Comparison of ENCODE assay signal across 1 cellular context in genomic region chr7:2558620-2559282, GRCh38.
TF ChIP-seq lines count a peak whose summit lies in the region.

Gene IQCE, plus strand, starts transcription at chr7:2558979. Its CDS starts 203 bp downstream, at chr7:2559182.

TF ChIP-seq in HepG2, 621 proteins besides CTCF, POLR2A, EP300 and RAD21 (continued from another document and continues in another):
- no peak for TF ChIP-seq ZNF512B (CRISPR knock-in tag; IDR thresholded peaks at IDR 0.05; ENCODE audit: borderline replicate concordance)
- TF ChIP-seq SIX1 (CRISPR knock-in tag; IDR thresholded peaks at IDR 0.05; ENCODE audit: borderline replicate concordance) = no peak
- no peak for TF ChIP-seq ZSCAN22 (CRISPR knock-in tag; IDR thresholded peaks at IDR 0.05)
- no peak; the same call in 1 of the 2 replicates for TF ChIP-seq ZBTB43 (CRISPR knock-in tag; conservative IDR thresholded peaks at IDR 0.05)
- no peak for TF ChIP-seq CC2D1A (CRISPR knock-in tag; IDR thresholded peaks at IDR 0.05)
- TF ChIP-seq ZNF670 (CRISPR knock-in tag; IDR thresholded peaks at IDR 0.05; ENCODE audit: borderline replicate concordance) = no peak
- TF ChIP-seq GPBP1L1 (CRISPR knock-in tag; IDR thresholded peaks at IDR 0.05) = no peak
- TF ChIP-seq HMGXB3 (CRISPR knock-in tag; IDR thresholded peaks at IDR 0.05; ENCODE audit: borderline replicate concordance) = no peak
- TF ChIP-seq KAT2B (IDR thresholded peaks at IDR 0.05; ENCODE audit: borderline replicate concordance, low read depth, low read length) = no peak
- TF ChIP-seq GMEB1 (CRISPR knock-in tag; IDR thresholded peaks at IDR 0.05; ENCODE audit: borderline replicate concordance) = no peak; the same call in 1 of the 2 replicates
- 0 out of 2 replicates have a peak, but pooled peaks have one; percentile 4 for TF ChIP-seq TAF1 (CRISPR knock-in tag; IDR thresholded peaks at IDR 0.05)
- TF ChIP-seq SNAI1 (CRISPR knock-in tag; IDR thresholded peaks at IDR 0.05; ENCODE audit: borderline replicate concordance) = no peak
- no peak for TF ChIP-seq ZNF160 (CRISPR knock-in tag; IDR thresholded peaks at IDR 0.05)
- peak; percentile 24; the same call in 1 of the 2 replicates for TF ChIP-seq NR0B2 (CRISPR knock-in tag; IDR thresholded peaks at IDR 0.05)
- no peak for TF ChIP-seq SNAPC4 (CRISPR knock-in tag; IDR thresholded peaks at IDR 0.05)
- TF ChIP-seq RBM39 (IDR thresholded peaks at IDR 0.05; ENCODE audit: low read depth, low read length, poor library complexity, severe bottlenecking) = no peak
- TF ChIP-seq NFKB2 (CRISPR knock-in tag; IDR thresholded peaks at IDR 0.05; ENCODE audit: borderline replicate concordance) = no peak
- no peak for TF ChIP-seq GLMP (CRISPR knock-in tag; IDR thresholded peaks at IDR 0.05; ENCODE audit: borderline replicate concordance)
- TF ChIP-seq ZNF790 (CRISPR knock-in tag; IDR thresholded peaks at IDR 0.05; ENCODE audit: borderline replicate concordance) = peak; percentile 68; the same call in 1 of the 2 replicates
- TF ChIP-seq TRIM24 (CRISPR knock-in tag; IDR thresholded peaks at IDR 0.05) = no peak
- TF ChIP-seq PLSCR1 (CRISPR knock-in tag; IDR thresholded peaks at IDR 0.05; ENCODE audit: borderline replicate concordance) = no peak
- TF ChIP-seq PITX1 (CRISPR knock-in tag; IDR thresholded peaks at IDR 0.05) = no peak
- no peak for TF ChIP-seq LCORL (IDR thresholded peaks at IDR 0.05)
- peak; percentile 40 for TF ChIP-seq LCORL (CRISPR knock-in tag; IDR thresholded peaks at IDR 0.05)
- no peak for TF ChIP-seq ZFP62 (CRISPR knock-in tag; IDR thresholded peaks at IDR 0.05)
- no peak for TF ChIP-seq ZNF777 (CRISPR knock-in tag; IDR thresholded peaks at IDR 0.05)
- no peak for TF ChIP-seq ZNF367 (CRISPR knock-in tag; IDR thresholded peaks at IDR 0.05; ENCODE audit: borderline replicate concordance)
- no peak for TF ChIP-seq NRL (CRISPR knock-in tag; IDR thresholded peaks at IDR 0.05; ENCODE audit: borderline replicate concordance)
- TF ChIP-seq GLI4 (CRISPR knock-in tag; IDR thresholded peaks at IDR 0.05; ENCODE audit: borderline replicate concordance) = 0 out of 2 replicates have a peak, but pooled peaks have one; percentile 33
- no peak for TF ChIP-seq YEATS4 (CRISPR knock-in tag; IDR thresholded peaks at IDR 0.05; ENCODE audit: borderline replicate concordance)
- TF ChIP-seq RXRB (CRISPR knock-in tag; IDR thresholded peaks at IDR 0.05; ENCODE audit: borderline replicate concordance) = no peak
- TF ChIP-seq ADNP (CRISPR knock-in tag; IDR thresholded peaks at IDR 0.05) = peak; percentile 74; the same call in 1 of the 2 replicates
- no peak for TF ChIP-seq MAFG (CRISPR knock-in tag; IDR thresholded peaks at IDR 0.05)
- no peak for TF ChIP-seq THAP7 (CRISPR knock-in tag; IDR thresholded peaks at IDR 0.05)
- TF ChIP-seq ATF5 (CRISPR knock-in tag; IDR thresholded peaks at IDR 0.05; ENCODE audit: low read depth) = no peak
- no peak for TF ChIP-seq IRX3 (CRISPR knock-in tag; IDR thresholded peaks at IDR 0.05; ENCODE audit: borderline replicate concordance, low read depth)
- no peak for TF ChIP-seq MEF2D (CRISPR knock-in tag; IDR thresholded peaks at IDR 0.05)
- no peak for TF ChIP-seq JUNB (CRISPR knock-in tag; IDR thresholded peaks at IDR 0.05; ENCODE audit: borderline replicate concordance)
- TF ChIP-seq MZF1 (CRISPR knock-in tag; IDR thresholded peaks at IDR 0.05; ENCODE audit: borderline replicate concordance) = no peak
- TF ChIP-seq ZNF180 (CRISPR knock-in tag; IDR thresholded peaks at IDR 0.05; ENCODE audit: borderline replicate concordance, low read depth) = no peak
- TF ChIP-seq ZNF207 (IDR thresholded peaks at IDR 0.05; ENCODE audit: borderline replicate concordance) = no peak
